Comparison of ENCODE assay signal across 1 cellular context in the genomic region with DNA sequence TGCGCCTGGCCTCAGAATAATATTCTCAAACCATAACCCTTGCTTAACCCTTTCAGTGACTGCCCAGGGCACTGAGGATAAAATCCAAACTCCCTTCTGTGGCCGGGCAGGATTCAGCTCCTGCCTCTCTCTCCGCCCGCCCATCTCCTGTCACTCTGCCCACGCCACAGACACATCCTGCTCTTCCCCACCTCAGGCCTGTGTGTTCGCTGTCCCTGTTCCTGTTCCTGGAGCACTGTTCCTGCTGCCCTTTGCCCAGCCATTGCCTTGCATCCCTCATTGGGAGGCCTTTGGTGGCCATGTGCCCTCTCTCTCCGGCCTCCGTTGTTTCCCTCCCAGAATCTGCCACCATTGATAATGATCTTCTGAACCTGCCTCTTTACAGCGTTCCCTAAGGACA.
TF ChIP-seq lines count a peak whose summit lies in the region.

No MANE protein-coding gene starts in this region.

TF ChIP-seq in HCT116, 20 proteins besides CTCF, POLR2A, EP300 and RAD21 (continued from another document):
- TF ChIP-seq, protein P1, sequence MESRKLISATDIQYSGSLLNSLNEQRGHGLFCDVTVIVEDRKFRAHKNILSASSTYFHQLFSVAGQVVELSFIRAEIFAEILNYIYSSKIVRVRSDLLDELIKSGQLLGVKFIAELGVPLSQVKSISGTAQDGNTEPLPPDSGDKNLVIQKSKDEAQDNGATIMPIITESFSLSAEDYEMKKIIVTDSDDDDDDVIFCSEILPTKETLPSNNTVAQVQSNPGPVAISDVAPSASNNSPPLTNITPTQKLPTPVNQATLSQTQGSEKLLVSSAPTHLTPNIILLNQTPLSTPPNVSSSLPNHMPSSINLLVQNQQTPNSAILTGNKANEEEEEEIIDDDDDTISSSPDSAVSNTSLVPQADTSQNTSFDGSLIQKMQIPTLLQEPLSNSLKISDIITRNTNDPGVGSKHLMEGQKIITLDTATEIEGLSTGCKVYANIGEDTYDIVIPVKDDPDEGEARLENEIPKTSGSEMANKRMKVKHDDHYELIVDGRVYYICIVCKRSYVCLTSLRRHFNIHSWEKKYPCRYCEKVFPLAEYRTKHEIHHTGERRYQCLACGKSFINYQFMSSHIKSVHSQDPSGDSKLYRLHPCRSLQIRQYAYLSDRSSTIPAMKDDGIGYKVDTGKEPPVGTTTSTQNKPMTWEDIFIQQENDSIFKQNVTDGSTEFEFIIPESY (IDR thresholded peaks at IDR 0.05; ENCODE audit: extremely low read depth, insufficient replicate concordance, low read length) = no peak
- TF ChIP-seq CEBPB (IDR thresholded peaks at IDR 0.05; ENCODE audit: low read depth) (no peak), MAX (IDR thresholded peaks at IDR 0.05) (no peak), FOSL1 (IDR thresholded peaks at IDR 0.05; ENCODE audit: low read depth) (no peak), EZH2 (IDR thresholded peaks at IDR 0.05) (no peak), JUND (IDR thresholded peaks at IDR 0.05) (no peak), ZNF274 (IDR thresholded peaks at IDR 0.05; ENCODE audit: low read depth, low read length) (no peak), CBX3 (IDR thresholded peaks at IDR 0.05; ENCODE audit: low read depth) (no peak), TCF7L2 (IDR thresholded peaks at IDR 0.05; ENCODE audit: borderline replicate concordance, extremely low read depth, insufficient read depth, insufficient read length) (no peak)
